2 cellular contexts compared by ENCODE assay signal in the genomic region with DNA sequence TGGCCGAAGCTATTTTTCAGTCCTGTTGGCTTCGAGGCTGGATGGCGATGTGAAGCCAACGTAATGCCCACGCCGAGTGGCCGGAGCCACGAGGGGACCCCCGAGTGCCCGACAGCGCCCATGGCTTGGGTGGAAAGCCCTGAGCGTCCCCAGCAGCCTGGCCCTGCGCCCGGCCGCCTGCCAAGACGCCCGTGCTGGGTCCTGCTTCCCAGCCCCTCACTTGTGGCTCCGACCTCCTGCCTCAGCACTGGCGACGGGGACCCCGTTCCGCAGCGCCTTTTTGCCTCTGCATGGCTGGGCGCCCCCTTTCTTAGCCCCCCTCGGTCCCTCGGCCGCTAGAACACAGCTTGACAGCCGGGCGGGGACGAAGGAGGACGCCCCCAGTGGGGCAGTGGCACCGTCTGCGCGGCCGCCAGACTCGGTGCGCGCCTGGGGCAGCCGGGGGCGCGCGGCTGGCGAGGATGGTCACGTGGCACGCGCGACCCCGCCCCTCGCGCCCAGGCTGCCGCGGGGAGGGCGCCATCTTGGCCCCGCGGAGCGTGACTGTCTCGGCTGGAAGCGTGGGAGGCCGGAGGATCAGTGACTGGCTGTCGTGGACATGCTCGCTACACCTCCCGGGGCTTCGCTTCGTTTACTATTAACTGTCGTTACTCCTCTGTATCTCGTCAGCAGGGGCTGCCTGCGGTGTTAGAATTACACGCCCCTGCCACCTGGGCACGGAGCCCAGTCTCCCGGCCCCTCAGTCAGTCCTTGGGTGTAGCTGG.
TF ChIP-seq lines count a peak whose summit lies in the region.

No MANE protein-coding gene starts in this region.

TF ChIP-seq in HEK293, 187 proteins besides CTCF, POLR2A, EP300 and RAD21 (continued from another document and continues in another):
- TF ChIP-seq, protein P1, sequence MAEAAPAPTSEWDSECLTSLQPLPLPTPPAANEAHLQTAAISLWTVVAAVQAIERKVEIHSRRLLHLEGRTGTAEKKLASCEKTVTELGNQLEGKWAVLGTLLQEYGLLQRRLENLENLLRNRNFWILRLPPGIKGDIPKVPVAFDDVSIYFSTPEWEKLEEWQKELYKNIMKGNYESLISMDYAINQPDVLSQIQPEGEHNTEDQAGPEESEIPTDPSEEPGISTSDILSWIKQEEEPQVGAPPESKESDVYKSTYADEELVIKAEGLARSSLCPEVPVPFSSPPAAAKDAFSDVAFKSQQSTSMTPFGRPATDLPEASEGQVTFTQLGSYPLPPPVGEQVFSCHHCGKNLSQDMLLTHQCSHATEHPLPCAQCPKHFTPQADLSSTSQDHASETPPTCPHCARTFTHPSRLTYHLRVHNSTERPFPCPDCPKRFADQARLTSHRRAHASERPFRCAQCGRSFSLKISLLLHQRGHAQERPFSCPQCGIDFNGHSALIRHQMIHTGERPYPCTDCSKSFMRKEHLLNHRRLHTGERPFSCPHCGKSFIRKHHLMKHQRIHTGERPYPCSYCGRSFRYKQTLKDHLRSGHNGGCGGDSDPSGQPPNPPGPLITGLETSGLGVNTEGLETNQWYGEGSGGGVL (tag by site-specific recombination; IDR thresholded peaks at IDR 0.05): no peak
- no peak for TF ChIP-seq ZNF433 (tag by site-specific recombination; IDR thresholded peaks at IDR 0.05; ENCODE audit: low read depth)
- TF ChIP-seq ZNF660 (tag by site-specific recombination; IDR thresholded peaks at IDR 0.05): 0 out of 2 replicates have a peak, but pooled peaks have one; percentile 62
- TF ChIP-seq ZNF624 (tag by site-specific recombination; IDR thresholded peaks at IDR 0.05): no peak
- no peak for TF ChIP-seq ZNF24 (tag by site-specific recombination; IDR thresholded peaks at IDR 0.05)
- peak; percentile 63 for TF ChIP-seq ZBTB20 (tag by site-specific recombination; IDR thresholded peaks at IDR 0.05)
- TF ChIP-seq, protein P2, sequence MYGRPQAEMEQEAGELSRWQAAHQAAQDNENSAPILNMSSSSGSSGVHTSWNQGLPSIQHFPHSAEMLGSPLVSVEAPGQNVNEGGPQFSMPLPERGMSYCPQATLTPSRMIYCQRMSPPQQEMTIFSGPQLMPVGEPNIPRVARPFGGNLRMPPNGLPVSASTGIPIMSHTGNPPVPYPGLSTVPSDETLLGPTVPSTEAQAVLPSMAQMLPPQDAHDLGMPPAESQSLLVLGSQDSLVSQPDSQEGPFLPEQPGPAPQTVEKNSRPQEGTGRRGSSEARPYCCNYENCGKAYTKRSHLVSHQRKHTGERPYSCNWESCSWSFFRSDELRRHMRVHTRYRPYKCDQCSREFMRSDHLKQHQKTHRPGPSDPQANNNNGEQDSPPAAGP (tag by site-specific recombination; IDR thresholded peaks at IDR 0.05): no peak
- TF ChIP-seq ZNF621 (tag by site-specific recombination; IDR thresholded peaks at IDR 0.05): no peak
- no peak for TF ChIP-seq ZNF791 (tag by site-specific recombination; IDR thresholded peaks at IDR 0.05)
- no peak for TF ChIP-seq ZNF146 (tag by site-specific recombination; IDR thresholded peaks at IDR 0.05)
- TF ChIP-seq SCRT2 (tag by site-specific recombination; IDR thresholded peaks at IDR 0.05): peak; percentile 90
- TF ChIP-seq, protein P3, sequence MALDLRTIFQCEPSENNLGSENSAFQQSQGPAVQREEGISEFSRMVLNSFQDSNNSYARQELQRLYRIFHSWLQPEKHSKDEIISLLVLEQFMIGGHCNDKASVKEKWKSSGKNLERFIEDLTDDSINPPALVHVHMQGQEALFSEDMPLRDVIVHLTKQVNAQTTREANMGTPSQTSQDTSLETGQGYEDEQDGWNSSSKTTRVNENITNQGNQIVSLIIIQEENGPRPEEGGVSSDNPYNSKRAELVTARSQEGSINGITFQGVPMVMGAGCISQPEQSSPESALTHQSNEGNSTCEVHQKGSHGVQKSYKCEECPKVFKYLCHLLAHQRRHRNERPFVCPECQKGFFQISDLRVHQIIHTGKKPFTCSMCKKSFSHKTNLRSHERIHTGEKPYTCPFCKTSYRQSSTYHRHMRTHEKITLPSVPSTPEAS (tag by site-specific recombination; IDR thresholded peaks at IDR 0.05): no peak
- TF ChIP-seq ZNF473 (tag by site-specific recombination; IDR thresholded peaks at IDR 0.05): no peak
- TF ChIP-seq, protein P4, sequence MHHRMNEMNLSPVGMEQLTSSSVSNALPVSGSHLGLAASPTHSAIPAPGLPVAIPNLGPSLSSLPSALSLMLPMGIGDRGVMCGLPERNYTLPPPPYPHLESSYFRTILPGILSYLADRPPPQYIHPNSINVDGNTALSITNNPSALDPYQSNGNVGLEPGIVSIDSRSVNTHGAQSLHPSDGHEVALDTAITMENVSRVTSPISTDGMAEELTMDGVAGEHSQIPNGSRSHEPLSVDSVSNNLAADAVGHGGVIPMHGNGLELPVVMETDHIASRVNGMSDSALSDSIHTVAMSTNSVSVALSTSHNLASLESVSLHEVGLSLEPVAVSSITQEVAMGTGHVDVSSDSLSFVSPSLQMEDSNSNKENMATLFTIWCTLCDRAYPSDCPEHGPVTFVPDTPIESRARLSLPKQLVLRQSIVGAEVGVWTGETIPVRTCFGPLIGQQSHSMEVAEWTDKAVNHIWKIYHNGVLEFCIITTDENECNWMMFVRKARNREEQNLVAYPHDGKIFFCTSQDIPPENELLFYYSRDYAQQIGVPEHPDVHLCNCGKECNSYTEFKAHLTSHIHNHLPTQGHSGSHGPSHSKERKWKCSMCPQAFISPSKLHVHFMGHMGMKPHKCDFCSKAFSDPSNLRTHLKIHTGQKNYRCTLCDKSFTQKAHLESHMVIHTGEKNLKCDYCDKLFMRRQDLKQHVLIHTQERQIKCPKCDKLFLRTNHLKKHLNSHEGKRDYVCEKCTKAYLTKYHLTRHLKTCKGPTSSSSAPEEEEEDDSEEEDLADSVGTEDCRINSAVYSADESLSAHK (tag by site-specific recombination; IDR thresholded peaks at IDR 0.05): no peak
- TF ChIP-seq, protein P5, sequence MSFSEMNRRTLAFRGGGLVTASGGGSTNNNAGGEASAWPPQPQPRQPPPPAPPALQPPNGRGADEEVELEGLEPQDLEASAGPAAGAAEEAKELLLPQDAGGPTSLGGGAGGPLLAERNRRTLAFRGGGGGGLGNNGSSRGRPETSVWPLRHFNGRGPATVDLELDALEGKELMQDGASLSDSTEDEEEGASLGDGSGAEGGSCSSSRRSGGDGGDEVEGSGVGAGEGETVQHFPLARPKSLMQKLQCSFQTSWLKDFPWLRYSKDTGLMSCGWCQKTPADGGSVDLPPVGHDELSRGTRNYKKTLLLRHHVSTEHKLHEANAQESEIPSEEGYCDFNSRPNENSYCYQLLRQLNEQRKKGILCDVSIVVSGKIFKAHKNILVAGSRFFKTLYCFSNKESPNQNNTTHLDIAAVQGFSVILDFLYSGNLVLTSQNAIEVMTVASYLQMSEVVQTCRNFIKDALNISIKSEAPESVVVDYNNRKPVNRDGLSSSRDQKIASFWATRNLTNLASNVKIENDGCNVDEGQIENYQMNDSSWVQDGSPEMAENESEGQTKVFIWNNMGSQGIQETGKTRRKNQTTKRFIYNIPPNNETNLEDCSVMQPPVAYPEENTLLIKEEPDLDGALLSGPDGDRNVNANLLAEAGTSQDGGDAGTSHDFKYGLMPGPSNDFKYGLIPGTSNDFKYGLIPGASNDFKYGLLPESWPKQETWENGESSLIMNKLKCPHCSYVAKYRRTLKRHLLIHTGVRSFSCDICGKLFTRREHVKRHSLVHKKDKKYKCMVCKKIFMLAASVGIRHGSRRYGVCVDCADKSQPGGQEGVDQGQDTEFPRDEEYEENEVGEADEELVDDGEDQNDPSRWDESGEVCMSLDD (tag by site-specific recombination; IDR thresholded peaks at IDR 0.05): peak; percentile 53; the same call in 1 of the 2 replicates
- no peak for TF ChIP-seq ZFP3 (tag by site-specific recombination; IDR thresholded peaks at IDR 0.05; ENCODE audit: low read depth)
- TF ChIP-seq ZNF514 (tag by site-specific recombination; IDR thresholded peaks at IDR 0.05): no peak

TF ChIP-seq in GM12878, 131 proteins besides CTCF, POLR2A, EP300 and RAD21 (continued from another document and continues in another):
- TF ChIP-seq, protein P6, sequence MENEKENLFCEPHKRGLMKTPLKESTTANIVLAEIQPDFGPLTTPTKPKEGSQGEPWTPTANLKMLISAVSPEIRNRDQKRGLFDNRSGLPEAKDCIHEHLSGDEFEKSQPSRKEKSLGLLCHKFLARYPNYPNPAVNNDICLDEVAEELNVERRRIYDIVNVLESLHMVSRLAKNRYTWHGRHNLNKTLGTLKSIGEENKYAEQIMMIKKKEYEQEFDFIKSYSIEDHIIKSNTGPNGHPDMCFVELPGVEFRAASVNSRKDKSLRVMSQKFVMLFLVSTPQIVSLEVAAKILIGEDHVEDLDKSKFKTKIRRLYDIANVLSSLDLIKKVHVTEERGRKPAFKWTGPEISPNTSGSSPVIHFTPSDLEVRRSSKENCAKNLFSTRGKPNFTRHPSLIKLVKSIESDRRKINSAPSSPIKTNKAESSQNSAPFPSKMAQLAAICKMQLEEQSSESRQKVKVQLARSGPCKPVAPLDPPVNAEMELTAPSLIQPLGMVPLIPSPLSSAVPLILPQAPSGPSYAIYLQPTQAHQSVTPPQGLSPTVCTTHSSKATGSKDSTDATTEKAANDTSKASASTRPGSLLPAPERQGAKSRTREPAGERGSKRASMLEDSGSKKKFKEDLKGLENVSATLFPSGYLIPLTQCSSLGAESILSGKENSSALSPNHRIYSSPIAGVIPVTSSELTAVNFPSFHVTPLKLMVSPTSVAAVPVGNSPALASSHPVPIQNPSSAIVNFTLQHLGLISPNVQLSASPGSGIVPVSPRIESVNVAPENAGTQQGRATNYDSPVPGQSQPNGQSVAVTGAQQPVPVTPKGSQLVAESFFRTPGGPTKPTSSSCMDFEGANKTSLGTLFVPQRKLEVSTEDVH (IDR thresholded peaks at IDR 0.05; ENCODE audit: low read depth, partially characterized antibody): no peak
- no peak for TF ChIP-seq NFXL1 (IDR thresholded peaks at IDR 0.05; ENCODE audit: borderline replicate concordance)
- TF ChIP-seq NRF1 (conservative IDR thresholded peaks at IDR 0.05; ENCODE audit: low read depth, low read length): 0 out of 2 replicates have a peak, but pooled peaks have one; percentile 15
- no peak for TF ChIP-seq GABPA (IDR thresholded peaks at IDR 0.05; ENCODE audit: low read depth)
- no peak for TF ChIP-seq BCL11A (IDR thresholded peaks at IDR 0.05; ENCODE audit: low read depth, low read length)
- no peak for TF ChIP-seq NR2C1 (IDR thresholded peaks at IDR 0.05)
- TF ChIP-seq ZNF622 (IDR thresholded peaks at IDR 0.05): no peak
- TF ChIP-seq IKZF2 (IDR thresholded peaks at IDR 0.05): 0 out of 4 replicates have a peak, but pooled peaks of 1 of the 2 experiments have one; percentile 34
- TF ChIP-seq FOS (IDR thresholded peaks at IDR 0.05; ENCODE audit: borderline replicate concordance, extremely low read depth, insufficient read length): no peak
- peak; percentile 96 for TF ChIP-seq PAX5 (IDR thresholded peaks at IDR 0.05; ENCODE audit: borderline replicate concordance, low read depth, low read length)
- no peak for TF ChIP-seq MEF2A (IDR thresholded peaks at IDR 0.05; ENCODE audit: insufficient read depth, low read depth, low read length)
- no peak for TF ChIP-seq ZBED1 (IDR thresholded peaks at IDR 0.05; ENCODE audit: borderline replicate concordance)
- peak; percentile 77 for TF ChIP-seq POLR2AphosphoS5 (IDR thresholded peaks at IDR 0.05; ENCODE audit: low read length)
- TF ChIP-seq, protein P7, sequence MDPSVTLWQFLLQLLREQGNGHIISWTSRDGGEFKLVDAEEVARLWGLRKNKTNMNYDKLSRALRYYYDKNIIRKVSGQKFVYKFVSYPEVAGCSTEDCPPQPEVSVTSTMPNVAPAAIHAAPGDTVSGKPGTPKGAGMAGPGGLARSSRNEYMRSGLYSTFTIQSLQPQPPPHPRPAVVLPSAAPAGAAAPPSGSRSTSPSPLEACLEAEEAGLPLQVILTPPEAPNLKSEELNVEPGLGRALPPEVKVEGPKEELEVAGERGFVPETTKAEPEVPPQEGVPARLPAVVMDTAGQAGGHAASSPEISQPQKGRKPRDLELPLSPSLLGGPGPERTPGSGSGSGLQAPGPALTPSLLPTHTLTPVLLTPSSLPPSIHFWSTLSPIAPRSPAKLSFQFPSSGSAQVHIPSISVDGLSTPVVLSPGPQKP (IDR thresholded peaks at IDR 0.05; ENCODE audit: low read depth, low read length): no peak
- TF ChIP-seq, protein P8, sequence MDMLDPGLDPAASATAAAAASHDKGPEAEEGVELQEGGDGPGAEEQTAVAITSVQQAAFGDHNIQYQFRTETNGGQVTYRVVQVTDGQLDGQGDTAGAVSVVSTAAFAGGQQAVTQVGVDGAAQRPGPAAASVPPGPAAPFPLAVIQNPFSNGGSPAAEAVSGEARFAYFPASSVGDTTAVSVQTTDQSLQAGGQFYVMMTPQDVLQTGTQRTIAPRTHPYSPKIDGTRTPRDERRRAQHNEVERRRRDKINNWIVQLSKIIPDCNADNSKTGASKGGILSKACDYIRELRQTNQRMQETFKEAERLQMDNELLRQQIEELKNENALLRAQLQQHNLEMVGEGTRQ (IDR thresholded peaks at IDR 0.05; ENCODE audit: borderline replicate concordance, low read depth, low read length): peak; percentile 81
- TF ChIP-seq, protein P9, sequence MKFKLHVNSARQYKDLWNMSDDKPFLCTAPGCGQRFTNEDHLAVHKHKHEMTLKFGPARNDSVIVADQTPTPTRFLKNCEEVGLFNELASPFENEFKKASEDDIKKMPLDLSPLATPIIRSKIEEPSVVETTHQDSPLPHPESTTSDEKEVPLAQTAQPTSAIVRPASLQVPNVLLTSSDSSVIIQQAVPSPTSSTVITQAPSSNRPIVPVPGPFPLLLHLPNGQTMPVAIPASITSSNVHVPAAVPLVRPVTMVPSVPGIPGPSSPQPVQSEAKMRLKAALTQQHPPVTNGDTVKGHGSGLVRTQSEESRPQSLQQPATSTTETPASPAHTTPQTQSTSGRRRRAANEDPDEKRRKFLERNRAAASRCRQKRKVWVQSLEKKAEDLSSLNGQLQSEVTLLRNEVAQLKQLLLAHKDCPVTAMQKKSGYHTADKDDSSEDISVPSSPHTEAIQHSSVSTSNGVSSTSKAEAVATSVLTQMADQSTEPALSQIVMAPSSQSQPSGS (IDR thresholded peaks at IDR 0.05; ENCODE audit: low read length): no peak
- 0 out of 2 replicates have a peak, but pooled peaks have one; percentile 41 for TF ChIP-seq RAD51 (IDR thresholded peaks at IDR 0.05)
- TF ChIP-seq POLR2AphosphoS2 (IDR thresholded peaks at IDR 0.05; ENCODE audit: low read depth, low read length): no peak
- TF ChIP-seq SMARCA5 (IDR thresholded peaks at IDR 0.05): no peak
- TF ChIP-seq, protein P10, sequence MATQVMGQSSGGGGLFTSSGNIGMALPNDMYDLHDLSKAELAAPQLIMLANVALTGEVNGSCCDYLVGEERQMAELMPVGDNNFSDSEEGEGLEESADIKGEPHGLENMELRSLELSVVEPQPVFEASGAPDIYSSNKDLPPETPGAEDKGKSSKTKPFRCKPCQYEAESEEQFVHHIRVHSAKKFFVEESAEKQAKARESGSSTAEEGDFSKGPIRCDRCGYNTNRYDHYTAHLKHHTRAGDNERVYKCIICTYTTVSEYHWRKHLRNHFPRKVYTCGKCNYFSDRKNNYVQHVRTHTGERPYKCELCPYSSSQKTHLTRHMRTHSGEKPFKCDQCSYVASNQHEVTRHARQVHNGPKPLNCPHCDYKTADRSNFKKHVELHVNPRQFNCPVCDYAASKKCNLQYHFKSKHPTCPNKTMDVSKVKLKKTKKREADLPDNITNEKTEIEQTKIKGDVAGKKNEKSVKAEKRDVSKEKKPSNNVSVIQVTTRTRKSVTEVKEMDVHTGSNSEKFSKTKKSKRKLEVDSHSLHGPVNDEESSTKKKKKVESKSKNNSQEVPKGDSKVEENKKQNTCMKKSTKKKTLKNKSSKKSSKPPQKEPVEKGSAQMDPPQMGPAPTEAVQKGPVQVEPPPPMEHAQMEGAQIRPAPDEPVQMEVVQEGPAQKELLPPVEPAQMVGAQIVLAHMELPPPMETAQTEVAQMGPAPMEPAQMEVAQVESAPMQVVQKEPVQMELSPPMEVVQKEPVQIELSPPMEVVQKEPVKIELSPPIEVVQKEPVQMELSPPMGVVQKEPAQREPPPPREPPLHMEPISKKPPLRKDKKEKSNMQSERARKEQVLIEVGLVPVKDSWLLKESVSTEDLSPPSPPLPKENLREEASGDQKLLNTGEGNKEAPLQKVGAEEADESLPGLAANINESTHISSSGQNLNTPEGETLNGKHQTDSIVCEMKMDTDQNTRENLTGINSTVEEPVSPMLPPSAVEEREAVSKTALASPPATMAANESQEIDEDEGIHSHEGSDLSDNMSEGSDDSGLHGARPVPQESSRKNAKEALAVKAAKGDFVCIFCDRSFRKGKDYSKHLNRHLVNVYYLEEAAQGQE (IDR thresholded peaks at IDR 0.05; ENCODE audit: low read depth, low read length): no peak
- no peak for TF ChIP-seq TCF3 (IDR thresholded peaks at IDR 0.05; ENCODE audit: borderline replicate concordance, insufficient read depth, low read depth, low read length)
